ENCODE assay signal across 16 cellular contexts in the genomic region with DNA sequence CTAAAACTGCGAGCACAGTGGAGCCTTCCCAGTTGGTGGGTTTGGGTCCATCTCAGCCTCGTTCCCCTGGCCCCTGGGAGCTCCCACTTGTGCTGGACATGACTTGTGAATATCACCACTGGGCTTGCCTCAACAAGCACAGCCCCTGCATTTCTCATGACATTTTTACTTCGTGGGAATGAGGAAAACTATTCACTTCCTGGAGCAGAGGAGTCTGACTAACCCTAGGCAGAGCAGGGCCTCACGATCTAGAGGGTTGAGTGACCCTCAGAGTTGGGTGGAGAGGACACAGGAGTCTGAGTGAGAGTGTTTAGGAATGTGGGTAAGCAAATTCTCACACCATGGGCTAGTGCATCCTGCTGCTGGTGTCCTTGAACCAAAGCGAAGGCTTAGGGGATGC.
DNase-seq lines count a peak whose midpoint lies in the region; ATAC-seq, FAIRE-seq and TF ChIP-seq lines count a peak whose summit lies in the region.
"Had no signal": no experiment of that assay in that cellular context is flagged by ENCODE, and none has a peak within 500 bp of the region (broad histone marks: within the 10 kb centered on the region; RNA-seq: fewer than 3 reads in every experiment).

No MANE protein-coding gene starts in this region.

- H3K27me3 Mint-ChIP-seq in activated naive CD4-positive, alpha-beta T cell treated with anti-CD3 and anti-CD28 coated beads, Interleukin-2, amount 10 ng/mL, durations not matched to agents 7 days and 5 days: peaks cover 5% of the 10 kb centered on the region

- no peaks in the 10 kb centered on the region for H4K20me1 ChIP-seq in keratinocyte (ENCODE audit: control insufficient read depth, extremely low read depth, insufficient read depth, low read length)

- peaks cover 12% of the 10 kb centered on the region for H3K27me3 ChIP-seq in adipocyte (replicated peaks; ENCODE audit: control insufficient read depth, insufficient read depth, low read length)
- H3K27me3 ChIP-seq in keratinocyte (ENCODE audit: control insufficient read depth, extremely low read depth, insufficient read depth, low read length): peaks cover 3% of the 10 kb centered on the region
- H3K27me3 ChIP-seq: BE2C had no signal

- H3K27ac ChIP-seq in keratinocyte (ENCODE audit: control insufficient read depth, insufficient read depth, low read length): no peak overlapping the region
- H3K27ac ChIP-seq: KMS-11 had no signal

- H2AFZ ChIP-seq in keratinocyte (ENCODE audit: control insufficient read depth, low read length): no peak overlapping the region

- H3K9me3 ChIP-seq in adipocyte (ENCODE audit: control insufficient read depth, low read length) (no peaks in the 10 kb centered on the region), keratinocyte (ENCODE audit: control insufficient read depth, low read depth, low read length) (no peaks in the 10 kb centered on the region)
- H3K9me3 ChIP-seq: BE2C had no signal

- H3K4me3 ChIP-seq in adipocyte (ENCODE audit: low read length): no peak overlapping the region
- H3K4me3 ChIP-seq in keratinocyte (ENCODE audit: control insufficient read depth in 2 of 3, extremely low read depth in 1 of 3, insufficient read depth in 2 of 3, low read depth in 1 of 3, low read length in 3 of 3): no peak overlapping the region

- H3K9me3 Mint-ChIP-seq in activated naive CD4-positive, alpha-beta T cell treated with anti-CD3 and anti-CD28 coated beads, Interleukin-2, amount 10 ng/mL, durations not matched to agents 7 days and 5 days: no peaks in the 10 kb centered on the region

- no peaks in the 10 kb centered on the region for H3K36me3 Mint-ChIP-seq in activated naive CD4-positive, alpha-beta T cell treated with anti-CD3 and anti-CD28 coated beads, Interleukin-2, amount 10 ng/mL, durations not matched to agents 7 days and 5 days
- H3K36me3 Mint-ChIP-seq: CD4-positive, alpha-beta memory T cell had no signal

- no peak overlapping the region for H3K27ac Mint-ChIP-seq in activated naive CD4-positive, alpha-beta T cell treated with anti-CD3 and anti-CD28 coated beads, Interleukin-2, amount 10 ng/mL, durations not matched to agents 7 days and 5 days
- H3K27ac Mint-ChIP-seq: CD4-positive, alpha-beta memory T cell had no signal

- H3K36me3 ChIP-seq in adipocyte (ENCODE audit: control insufficient read depth, insufficient read depth, low read length, severe bottlenecking) (no peaks in the 10 kb centered on the region), keratinocyte (ENCODE audit: control insufficient read depth in 2 of 2, extremely low read depth in 1 of 2, insufficient read depth in 2 of 2, low read length in 2 of 2) (no peaks in the 10 kb centered on the region)
- H3K36me3 ChIP-seq: BE2C had no signal

- H3K4me3 Mint-ChIP-seq in activated naive CD4-positive, alpha-beta T cell treated with anti-CD3 and anti-CD28 coated beads, Interleukin-2, amount 10 ng/mL, durations not matched to agents 7 days and 5 days: no peak overlapping the region
- H3K4me3 Mint-ChIP-seq: CD4-positive, alpha-beta memory T cell had no signal

- no peak for TF ChIP-seq CTCF in keratinocyte (optimal IDR thresholded peaks at IDR 0.05 in 1 of 3, IDR thresholded peaks at IDR 0.05 in 1 of 3, conservative IDR thresholded peaks at IDR 0.05 in 1 of 3; ENCODE audit: extremely low read depth in 1 of 3, insufficient read depth in 2 of 3, low read length in 3 of 3)

- no peaks in the 10 kb centered on the region for H3K4me1 Mint-ChIP-seq in activated naive CD4-positive, alpha-beta T cell treated with anti-CD3 and anti-CD28 coated beads, Interleukin-2, amount 10 ng/mL, durations not matched to agents 7 days and 5 days
- H3K4me1 Mint-ChIP-seq: CD4-positive, alpha-beta memory T cell had no signal

- no peaks in the 10 kb centered on the region for H3K79me2 ChIP-seq in keratinocyte (ENCODE audit: control insufficient read depth, insufficient read depth, low read length)

- peak; percentile 85 for FAIRE-seq in keratinocyte (lab: Jason Lieb, UNC)
- FAIRE-seq: H1, RCC 7860 had no signal

- H3K9ac ChIP-seq in adipocyte (ENCODE audit: low read length): no peak overlapping the region
- H3K9ac ChIP-seq in keratinocyte (ENCODE audit: control insufficient read depth, extremely low read depth, insufficient read depth, low read length): no peak overlapping the region
- H3K9ac ChIP-seq: KMS-11 had no signal

- H3K4me1 ChIP-seq in adipocyte (ENCODE audit: control insufficient read depth, insufficient read depth, low read length) (peaks cover 14% of the 10 kb centered on the region), keratinocyte (ENCODE audit: control insufficient read depth, extremely low read depth, insufficient read depth, low read length) (peaks cover 12% of the 10 kb centered on the region)

- peak; percentile 15 for DNase-seq in ELR (ENCODE audit: low read depth)
- DNase-seq in adipocyte (ENCODE audit: low read depth): peak; percentile 4
- DNase-seq in keratinocyte (ENCODE audit: low read depth, low spot score): peak; percentile 2
- peak; percentile 40 for DNase-seq in renal cortical epithelial cell (ENCODE audit: low read depth)
- no peak for DNase-seq in midbrain (lab: John Stamatoyannopoulos, UW)
- no peak for DNase-seq in activated naive CD4-positive, alpha-beta T cell treated with anti-CD3 and anti-CD28 coated beads, Interleukin-2, amount 10 ng/mL, durations not matched to agents 7 days and 5 days
- DNase-seq: ACHN; BE2C; CD4-positive, alpha-beta memory T cell; DND-41; NCI-H2029 treated with DMSO at 0.1 percent for 48 hours; NCI-H510A had no signal

- H3K4me2 ChIP-seq in keratinocyte (ENCODE audit: control insufficient read depth, extremely low read depth, insufficient read depth, low read depth, low read length): no peak overlapping the region
- H3K4me2 ChIP-seq: KMS-11 had no signal

- no peaks in the 10 kb centered on the region for H3K9me1 ChIP-seq in keratinocyte (ENCODE audit: control insufficient read depth, extremely low read depth, insufficient read depth, low read length)

- dilution Hi-C loops in keratinocyte (cut with MboI; ENCODE audit: extremely low pct_ligation_motif_present, low sequenced_read_pairs): no loop called here

- CTCF ChIA-PET in activated naive CD4-positive, alpha-beta T cell treated with anti-CD3 and anti-CD28 coated beads, Interleukin-2, amount 10 ng/mL, durations not matched to agents 7 days and 5 days (lab: Charles Lee): no interaction called here

- ATAC-seq in GM21576 (IDR thresholded peaks at IDR 0.05; ENCODE audit: unreplicated experiment): no peak

Comparison
In these comparisons a context has a peak if more than half of its experiments do, and no peak if none do; other contexts are left out.
1. DNase-seq: peak in ELR (single experiment), adipocyte (single experiment), keratinocyte (single experiment) and renal cortical epithelial cell (single experiment); none in midbrain (single experiment) and activated naive CD4-positive, alpha-beta T cell treated with anti-CD3 and anti-CD28 coated beads, Interleukin-2, amount 10 ng/mL, durations not matched to agents 7 days and 5 days (single experiment).